ENCODE assay signal across 8 cellular contexts in genomic region chrX:119482497-119483480, GRCh38. TPM values are rescaled to one million over a fixed set of nuclear protein-coding genes. Genes with fewer than 3 reads are reported as not detected.
A peak's percentile ranks its signal among the peaks of the same experiment; 100 is the strongest.
DNase-seq lines count a peak whose midpoint lies in the region; ATAC-seq and TF ChIP-seq lines count a peak whose summit lies in the region.

No MANE protein-coding gene starts in this region.

- intact Hi-C loops in mucosa of descending colon (cut with DNase I, micrococcal nuclease), result no loop called here

- H3K27me3 Mint-ChIP-seq in endothelial cell (ENCODE audit: unreplicated experiment), result peaks cover 3% of the 10 kb centered on the region

- no peak overlapping the region for H3K4me3 ChIP-seq in mucosa of descending colon

- ATAC-seq in HG02759 (IDR thresholded peaks at IDR 0.05; ENCODE audit: unreplicated experiment) (peak; percentile 87), mucosa of descending colon (peak; percentile 83)

- H3K36me3 ChIP-seq in mucosa of descending colon (ENCODE audit: low read depth), result no peaks in the 10 kb centered on the region

- H3K36me3 Mint-ChIP-seq in endothelial cell (ENCODE audit: low read depth, unreplicated experiment), result no peaks in the 10 kb centered on the region

- no peaks in the 10 kb centered on the region for H3K4me1 Mint-ChIP-seq in endothelial cell (ENCODE audit: unreplicated experiment)

- H3K27ac Mint-ChIP-seq in endothelial cell (ENCODE audit: unreplicated experiment), result no peak overlapping the region

- peak overlapping the region; percentile 56 for H3K4me3 Mint-ChIP-seq in endothelial cell (ENCODE audit: unreplicated experiment)

- no peaks in the 10 kb centered on the region for H3K9me3 Mint-ChIP-seq in endothelial cell (ENCODE audit: unreplicated experiment)

- peaks cover 3% of the 10 kb centered on the region for H3K4me1 ChIP-seq in mucosa of descending colon (ENCODE audit: low read depth)

- TF ChIP-seq CTCF in endothelial cell (IDR thresholded peaks at IDR 0.05; ENCODE audit: unreplicated experiment), result peak; percentile 37
- peak; percentile 65 for TF ChIP-seq CTCF in mucosa of descending colon (IDR thresholded peaks at IDR 0.05)

- DNase-seq in NCI-H1436 (lab: John Stamatoyannopoulos, UW) (peak; percentile 57), NCI-H1436 treated with DMSO at 0.1 percent for 48 hours (lab: John Stamatoyannopoulos, UW) (no peak), NCI-H345 treated with DMSO at 0.1 percent for 48 hours (lab: John Stamatoyannopoulos, UW; ENCODE audit: unreplicated experiment) (peak; percentile 13), endothelial cell (ENCODE audit: low spot score) (peak; percentile 67), mucosa of descending colon (peak; percentile 76 to 85 (median 78))
- DNase-seq in activated CD8-positive, alpha-beta memory T cell treated with anti-CD3 and anti-CD28 coated beads for 24 hours, result peak; percentile 83
- DNase-seq in stimulated activated CD8-positive, alpha-beta memory T cell treated with anti-CD3 and anti-CD28 coated beads, Interleukin-7, amount 100 ng/mL, for 1 hour (ENCODE audit: low read depth in 2 of 2), result peak; percentile 29 to 40

- H3K9me3 ChIP-seq in mucosa of descending colon, result no peaks in the 10 kb centered on the region

RNA-seq across cellular contexts. Expression of gene SLC25A5, which starts 14.5 kb away (rescaled TPM):
- total RNA-seq in endothelial cell (ENCODE audit: unreplicated experiment), result 305 TPM
- total RNA-seq in mucosa of descending colon, result 1,000 to 10,000 TPM in 2 of 3 donors, 100 to 1,000 TPM in 1; 599 to 1,194 (median 1,087) TPM
